16 cellular contexts compared by ENCODE assay signal in the genomic region with DNA sequence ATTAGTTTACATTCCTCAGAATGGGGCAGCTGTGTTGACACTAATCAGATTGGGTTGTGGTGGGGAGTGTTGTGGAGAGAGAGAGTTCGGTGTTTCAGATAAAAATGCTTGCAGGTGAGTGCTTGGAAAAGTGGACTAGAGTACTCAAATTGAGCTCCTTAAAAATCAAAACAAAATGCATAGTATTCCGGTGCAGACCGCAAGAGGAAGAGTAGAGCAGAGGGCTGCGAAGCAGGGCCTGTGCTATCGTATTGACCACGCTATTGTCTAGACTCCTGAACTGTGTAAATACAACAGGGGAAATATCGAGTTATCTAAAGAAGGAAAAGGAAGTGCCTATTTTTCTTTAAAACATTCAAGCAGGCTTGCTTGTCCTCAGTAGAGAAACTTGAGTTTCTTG.
DNase-seq lines count a peak whose midpoint lies in the region; ATAC-seq and TF ChIP-seq lines count a peak whose summit lies in the region.
"Had no signal": no experiment of that assay in that cellular context is flagged by ENCODE, and none has a peak within 500 bp of the region (broad histone marks: within the 10 kb centered on the region; RNA-seq: fewer than 3 reads in every experiment).

No MANE protein-coding gene starts in this region.

- CTCF ChIA-PET in T-cell (lab: Charles Lee), result no interaction called here

- no peak overlapping the region for H3K27ac Mint-ChIP-seq in activated naive CD8-positive, alpha-beta T cell
- H3K27ac Mint-ChIP-seq in activated naive CD8-positive, alpha-beta T cell treated with anti-CD3 and anti-CD28 coated beads for 36 hours, result no peak overlapping the region
- H3K27ac Mint-ChIP-seq in T-cell, result no peak overlapping the region
- H3K27ac Mint-ChIP-seq in activated T-helper 1 cell treated with anti-CD3 and anti-CD28 coated beads, Interleukin-12 subunit alpha, Interleukin-12 subunit beta, Interleukin-2, Interleukin-4 antibody, amounts not matched to agents 30 ng/mL and 10 ng/mL and 1 ng/mL, durations not matched to agents 14 hours and 24 hours and 36 hours, result no peak overlapping the region
- H3K27ac Mint-ChIP-seq: T-helper 2 cell treated with Interferon-gamma antibody and Interleukin-4, amounts not matched to agents 5 μg/mL and 100 μg/mL, for 36 hours had no signal

- peak; percentile 30 for TF ChIP-seq CTCF in RWPE2 (IDR thresholded peaks at IDR 0.05; ENCODE audit: poor library complexity, severe bottlenecking)

- DNase-seq in activated naive CD8-positive, alpha-beta T cell treated with anti-CD3 and anti-CD28 coated beads for 36 hours, result no peak
- DNase-seq in RWPE2 (ENCODE audit: low spot score) (no peak), left kidney (ENCODE audit: low read depth, low spot score) (peak; percentile 24), T-cell (no peak), inferior parietal cortex (ENCODE audit: extremely low spot score) (no peak)
- DNase-seq in activated T-helper 1 cell treated with anti-CD3 and anti-CD28 coated beads, Interleukin-12 subunit alpha, Interleukin-12 subunit beta, Interleukin-2, Interleukin-4 antibody, amounts not matched to agents 30 ng/mL and 10 ng/mL and 1 ng/mL, durations not matched to agents 14 hours and 24 hours and 36 hours (ENCODE audit: low spot score), result no peak
- DNase-seq: activated effector memory CD4-positive, alpha-beta T cell treated with Interleukin-2 at 50 U/mL for 16 hours; body of pancreas; COR-L47; effector CD8-positive, alpha-beta T cell; NCI-H2171 had no signal

- ATAC-seq in RWPE2 (ENCODE audit: low read depth) (peak; percentile 52), T-cell (replicated peaks in 1 of 4) (no peak), HG03045 (IDR thresholded peaks at IDR 0.05; ENCODE audit: unreplicated experiment) (no peak)
- ATAC-seq: body of pancreas, left lobe of liver had no signal

- no peaks in the 10 kb centered on the region for H3K9me3 ChIP-seq in RWPE2 (ENCODE audit: severe bottlenecking)
- H3K9me3 ChIP-seq: body of pancreas, thoracic aorta had no signal

- H3K4me1 Mint-ChIP-seq in activated naive CD8-positive, alpha-beta T cell (ENCODE audit: low read depth), result peaks cover 22% of the 10 kb centered on the region
- H3K4me1 Mint-ChIP-seq in activated naive CD8-positive, alpha-beta T cell treated with anti-CD3 and anti-CD28 coated beads for 36 hours, result peaks cover 11% of the 10 kb centered on the region
- H3K4me1 Mint-ChIP-seq in T-cell, result peaks cover 13 to 28% (median 14%) of the 10 kb centered on the region in 3 donors
- peaks cover 10% of the 10 kb centered on the region for H3K4me1 Mint-ChIP-seq in activated T-helper 1 cell treated with anti-CD3 and anti-CD28 coated beads, Interleukin-12 subunit alpha, Interleukin-12 subunit beta, Interleukin-2, Interleukin-4 antibody, amounts not matched to agents 30 ng/mL and 10 ng/mL and 1 ng/mL, durations not matched to agents 14 hours and 24 hours and 36 hours (ENCODE audit: low read depth)

- H3K36me3 ChIP-seq in RWPE2 (ENCODE audit: low read depth), result peaks cover 13% of the 10 kb centered on the region
- H3K36me3 ChIP-seq: thoracic aorta had no signal

- peaks cover 39% of the 10 kb centered on the region for H3K4me1 ChIP-seq in RWPE2 (ENCODE audit: insufficient read depth, poor library complexity, severe bottlenecking)

- H3K9me3 Mint-ChIP-seq in activated naive CD8-positive, alpha-beta T cell (ENCODE audit: low read depth), result no peaks in the 10 kb centered on the region
- H3K9me3 Mint-ChIP-seq in activated naive CD8-positive, alpha-beta T cell treated with anti-CD3 and anti-CD28 coated beads for 36 hours, result no peaks in the 10 kb centered on the region
- H3K9me3 Mint-ChIP-seq in T-cell, result no peaks in the 10 kb centered on the region
- no peaks in the 10 kb centered on the region for H3K9me3 Mint-ChIP-seq in activated T-helper 1 cell treated with anti-CD3 and anti-CD28 coated beads, Interleukin-12 subunit alpha, Interleukin-12 subunit beta, Interleukin-2, Interleukin-4 antibody, amounts not matched to agents 30 ng/mL and 10 ng/mL and 1 ng/mL, durations not matched to agents 14 hours and 24 hours and 36 hours
- H3K9me3 Mint-ChIP-seq: T-helper 2 cell treated with Interferon-gamma antibody and Interleukin-4, amounts not matched to agents 5 μg/mL and 100 μg/mL, for 36 hours had no signal

- intact Hi-C loops in activated T-helper 1 cell treated with anti-CD3 and anti-CD28 coated beads, Interleukin-12 subunit alpha, Interleukin-12 subunit beta, Interleukin-2, Interleukin-4 antibody, amounts not matched to agents 30 ng/mL and 10 ng/mL and 1 ng/mL, durations not matched to agents 14 hours and 24 hours and 36 hours (cut with micrococcal nuclease), result no loop called here

- no peaks in the 10 kb centered on the region for H3K27me3 ChIP-seq in RWPE2 (ENCODE audit: insufficient read depth, poor library complexity, severe bottlenecking)
- H3K27me3 ChIP-seq: body of pancreas had no signal

- POLR2A ChIA-PET in T-cell (lab: Charles Lee), result no interaction called here

- no peaks in the 10 kb centered on the region for H3K27me3 Mint-ChIP-seq in activated naive CD8-positive, alpha-beta T cell
- peaks cover 12% of the 10 kb centered on the region for H3K27me3 Mint-ChIP-seq in activated naive CD8-positive, alpha-beta T cell treated with anti-CD3 and anti-CD28 coated beads for 36 hours
- peaks cover 0 to 4% of the 10 kb centered on the region in 2 donors for H3K27me3 Mint-ChIP-seq in T-cell
- no peaks in the 10 kb centered on the region for H3K27me3 Mint-ChIP-seq in activated T-helper 1 cell treated with anti-CD3 and anti-CD28 coated beads, Interleukin-12 subunit alpha, Interleukin-12 subunit beta, Interleukin-2, Interleukin-4 antibody, amounts not matched to agents 30 ng/mL and 10 ng/mL and 1 ng/mL, durations not matched to agents 14 hours and 24 hours and 36 hours (ENCODE audit: insufficient read depth)

- H3K4me3 Mint-ChIP-seq in activated naive CD8-positive, alpha-beta T cell, result peak overlapping the region; percentile 33
- H3K4me3 Mint-ChIP-seq in activated naive CD8-positive, alpha-beta T cell treated with anti-CD3 and anti-CD28 coated beads for 36 hours, result no peak overlapping the region
- H3K4me3 Mint-ChIP-seq in T-cell, result peak overlapping the region in 1 of 3 donors; percentile 0
- no peak overlapping the region for H3K4me3 Mint-ChIP-seq in activated T-helper 1 cell treated with anti-CD3 and anti-CD28 coated beads, Interleukin-12 subunit alpha, Interleukin-12 subunit beta, Interleukin-2, Interleukin-4 antibody, amounts not matched to agents 30 ng/mL and 10 ng/mL and 1 ng/mL, durations not matched to agents 14 hours and 24 hours and 36 hours
- H3K4me3 Mint-ChIP-seq: T-helper 2 cell treated with Interferon-gamma antibody and Interleukin-4, amounts not matched to agents 5 μg/mL and 100 μg/mL, for 36 hours had no signal

- no peaks in the 10 kb centered on the region for H3K36me3 Mint-ChIP-seq in activated naive CD8-positive, alpha-beta T cell
- H3K36me3 Mint-ChIP-seq in activated naive CD8-positive, alpha-beta T cell treated with anti-CD3 and anti-CD28 coated beads for 36 hours, result no peaks in the 10 kb centered on the region
- no peaks in the 10 kb centered on the region for H3K36me3 Mint-ChIP-seq in T-cell
- H3K36me3 Mint-ChIP-seq in activated T-helper 1 cell treated with anti-CD3 and anti-CD28 coated beads, Interleukin-12 subunit alpha, Interleukin-12 subunit beta, Interleukin-2, Interleukin-4 antibody, amounts not matched to agents 30 ng/mL and 10 ng/mL and 1 ng/mL, durations not matched to agents 14 hours and 24 hours and 36 hours (ENCODE audit: low read depth), result no peaks in the 10 kb centered on the region

- peak overlapping the region; percentile 86 for H3K27ac ChIP-seq in RWPE2 (ENCODE audit: poor library complexity, severe bottlenecking)
- H3K27ac ChIP-seq: body of pancreas, thoracic aorta had no signal

- H3K4me3 ChIP-seq in RWPE2 (ENCODE audit: severe bottlenecking), result peak overlapping the region; percentile 46
- H3K4me3 ChIP-seq: body of pancreas, thoracic aorta had no signal
